Comparison of ENCODE assay signal across 7 cellular contexts in genomic region chr9:86413966-86414880, GRCh38.
DNase-seq lines count a peak whose midpoint lies in the region; ATAC-seq and TF ChIP-seq lines count a peak whose summit lies in the region.

No MANE protein-coding gene starts in this region.

- in situ Hi-C loops in G401 (cut with HindIII; ENCODE audit: low sequenced_read_pairs) = no loop called here
- in situ Hi-C loops in astrocyte of the spinal cord (cut with HindIII; ENCODE audit: low sequenced_read_pairs) = no loop called here

- TF ChIP-seq CTCF in astrocyte of the spinal cord (IDR thresholded peaks at IDR 0.05; ENCODE audit: low read depth, low read length) (peak; percentile 58), omental fat pad (IDR thresholded peaks at IDR 0.05) (peak in 1 of 3 donors; percentile 15)

- DNase-seq in G401 (ENCODE audit: low spot score) (peak; percentile 70), LHCN-M2 (ENCODE audit: low read depth) (peak; percentile 62), astrocyte of the spinal cord (ENCODE audit: low read depth, low spot score) (peak; percentile 62), kidney glomerular epithelial cell (lab: John Stamatoyannopoulos, UW) (peak; percentile 36), SHP77 treated with DMSO at 0.1 percent for 48 hours (lab: John Stamatoyannopoulos, UW) (no peak), omental fat pad (ENCODE audit: low spot score) (no peak)

- no peak for ATAC-seq in omental fat pad (ENCODE audit: low FRiP score)
- no peak for ATAC-seq in GM18861 (IDR thresholded peaks at IDR 0.05; ENCODE audit: unreplicated experiment)

- no peak overlapping the region for H3K4me3 ChIP-seq in astrocyte of the spinal cord (ENCODE audit: low read depth, low read length)

Comparison
In these comparisons a context has a peak if more than half of its experiments do, and no peak if none do; other contexts are left out.
1. DNase-seq: peak in G401 (single experiment), LHCN-M2 (single experiment), astrocyte of the spinal cord (single experiment) and kidney glomerular epithelial cell (single experiment); none in SHP77 treated with DMSO at 0.1 percent for 48 hours (single experiment) and omental fat pad (single experiment).